In the genomic region with DNA sequence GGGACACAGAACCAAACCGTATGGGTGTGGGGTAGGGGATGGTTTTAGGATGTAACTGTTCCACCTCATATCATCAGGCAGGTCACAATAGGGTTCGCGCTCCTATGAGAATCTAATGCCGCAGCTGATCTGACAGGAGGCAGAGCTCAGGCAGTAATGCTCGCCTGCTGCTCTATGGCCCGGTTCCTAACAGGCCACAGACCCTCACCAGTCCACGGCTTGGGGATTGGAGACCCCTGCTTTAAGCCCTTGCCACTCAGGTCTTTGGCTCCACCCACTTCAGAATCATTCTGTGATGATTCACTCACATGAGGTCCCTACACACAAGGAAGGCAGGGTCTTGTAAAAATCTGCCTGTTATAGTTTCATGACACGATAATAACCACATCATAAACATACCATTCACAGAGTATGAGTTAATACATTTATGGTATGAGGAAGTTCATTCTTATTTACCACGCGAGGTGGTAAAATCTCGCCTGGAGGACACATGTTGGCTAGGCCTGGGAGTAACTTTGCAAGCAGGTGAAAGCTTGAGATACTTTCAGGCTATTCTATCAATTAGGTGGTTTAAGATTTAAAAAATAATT, we compare ENCODE assay signal across 10 cellular contexts. TPM values are rescaled to one million over a fixed set of nuclear protein-coding genes. Genes with fewer than 3 reads are reported as not detected.
A peak's percentile ranks its signal among the peaks of the same experiment; 100 is the strongest.
DNase-seq lines count a peak whose midpoint lies in the region; ATAC-seq, FAIRE-seq and TF ChIP-seq lines count a peak whose summit lies in the region.
"Had no signal": no experiment of that assay in that cellular context is flagged by ENCODE, and none has a peak within 500 bp of the region (broad histone marks: within the 10 kb centered on the region; RNA-seq: fewer than 3 reads in every experiment).

No MANE protein-coding gene starts in this region.

- FAIRE-seq in colon (lab: Jason Lieb, UNC), result peak; percentile 94

- H3K4me1 ChIP-seq in osteoblast (ENCODE audit: insufficient read depth, low read length) (no peaks in the 10 kb centered on the region), body of pancreas (no peaks in the 10 kb centered on the region), gastroesophageal sphincter (no peaks in the 10 kb centered on the region)

- no peak for TF ChIP-seq POLR2A in body of pancreas (IDR thresholded peaks at IDR 0.05)
- no peak for TF ChIP-seq POLR2A in gastroesophageal sphincter (IDR thresholded peaks at IDR 0.05)

- intact Hi-C loops in body of pancreas (cut with DNase I), result no loop called here

- H3K4me3 ChIP-seq in osteoblast (ENCODE audit: insufficient read depth, low read length), result no peak overlapping the region
- H3K4me3 ChIP-seq in body of pancreas, result no peak overlapping the region
- no peak overlapping the region for H3K4me3 ChIP-seq in gastroesophageal sphincter

- TF ChIP-seq EP300 in gastroesophageal sphincter (IDR thresholded peaks at IDR 0.05), result no peak

- no peaks in the 10 kb centered on the region for H3K36me3 ChIP-seq in osteoblast (ENCODE audit: insufficient read depth, low read length)
- no peaks in the 10 kb centered on the region for H3K36me3 ChIP-seq in body of pancreas (replicated peaks in 1 of 2; ENCODE audit: insufficient read depth in 1 of 2, low read depth in 2 of 2)
- no peaks in the 10 kb centered on the region for H3K36me3 ChIP-seq in gastroesophageal sphincter

- no peak overlapping the region for H3K4me2 ChIP-seq in osteoblast (ENCODE audit: insufficient read depth, low read length)

- H2AFZ ChIP-seq in osteoblast (ENCODE audit: low read length), result peak overlapping the region; percentile 35

- H3K79me2 ChIP-seq in osteoblast (ENCODE audit: insufficient read depth, low read length), result no peaks in the 10 kb centered on the region

- ATAC-seq in HG02763 (IDR thresholded peaks at IDR 0.05; ENCODE audit: unreplicated experiment), result no peak
- ATAC-seq in body of pancreas, result no peak
- no peak for ATAC-seq in gastroesophageal sphincter

- peak; percentile 38 for DNase-seq in GM04503 (ENCODE audit: low read depth)
- DNase-seq in LoVo (ENCODE audit: low spot score), result peak; percentile 88
- DNase-seq in osteoblast (ENCODE audit: insufficient read length, low spot score, missing footprints), result peak; percentile 81
- DNase-seq in NCI-H1694 treated with DMSO at 0.1 percent for 48 hours (lab: John Stamatoyannopoulos, UW), result no peak
- no peak for DNase-seq in body of pancreas
- DNase-seq: activated CD4-positive, alpha-beta T cell treated with anti-CD3 and anti-CD28 coated beads, Interleukin-2, amount 10 ng/mL, durations not matched to agents 24 days and 14 days; effector memory CD4-positive, alpha-beta T cell had no signal

- WGBS in body of pancreas, 2 donors, result 67 to 82% methylated on average over 11 of the region's 11 CpGs
- WGBS in gastroesophageal sphincter (ENCODE audit: low coverage in 1 of 2), 2 donors, result 77 to 81% methylated on average over 4 to 5 of the region's 11 CpGs

- H3K9me3 ChIP-seq in osteoblast (ENCODE audit: low read depth, low read length) (no peaks in the 10 kb centered on the region), body of pancreas (no peaks in the 10 kb centered on the region), gastroesophageal sphincter (no peaks in the 10 kb centered on the region)

- no peak overlapping the region for H3K27ac ChIP-seq in osteoblast (ENCODE audit: low read depth, low read length)
- H3K27ac ChIP-seq in body of pancreas, result no peak overlapping the region
- no peak overlapping the region for H3K27ac ChIP-seq in gastroesophageal sphincter

- H3K27me3 ChIP-seq in osteoblast (ENCODE audit: insufficient read depth, low read length) (peaks cover 4% of the 10 kb centered on the region), body of pancreas (no peaks in the 10 kb centered on the region), gastroesophageal sphincter (no peaks in the 10 kb centered on the region)

- TF ChIP-seq CTCF in osteoblast (IDR thresholded peaks at IDR 0.05; ENCODE audit: extremely low read depth, low read depth, low read length), result no peak
- TF ChIP-seq CTCF in body of pancreas (IDR thresholded peaks at IDR 0.05), result no peak
- no peak for TF ChIP-seq CTCF in gastroesophageal sphincter (IDR thresholded peaks at IDR 0.05)

- H4K20me1 ChIP-seq in osteoblast (ENCODE audit: insufficient read depth, low read length), result no peaks in the 10 kb centered on the region

RNA-seq across cellular contexts. Expression of a gene that starts 29.0 kb away (rescaled TPM):
- total RNA-seq in osteoblast (66.6 and 72.8 TPM in 2 replicates), body of pancreas (10 to 100 TPM; 28.8 to 30.0 TPM), gastroesophageal sphincter (10 to 100 TPM; 61.8 to 87.1 (median 80.9) TPM)

Comparison
In these comparisons a context has a peak if more than half of its experiments do, and no peak if none do; other contexts are left out.
1. DNase-seq: peak in GM04503 (single experiment), LoVo (single experiment) and osteoblast (single experiment); none in NCI-H1694 treated with DMSO at 0.1 percent for 48 hours (single experiment) and body of pancreas (0 of 4).